In the genomic region with DNA sequence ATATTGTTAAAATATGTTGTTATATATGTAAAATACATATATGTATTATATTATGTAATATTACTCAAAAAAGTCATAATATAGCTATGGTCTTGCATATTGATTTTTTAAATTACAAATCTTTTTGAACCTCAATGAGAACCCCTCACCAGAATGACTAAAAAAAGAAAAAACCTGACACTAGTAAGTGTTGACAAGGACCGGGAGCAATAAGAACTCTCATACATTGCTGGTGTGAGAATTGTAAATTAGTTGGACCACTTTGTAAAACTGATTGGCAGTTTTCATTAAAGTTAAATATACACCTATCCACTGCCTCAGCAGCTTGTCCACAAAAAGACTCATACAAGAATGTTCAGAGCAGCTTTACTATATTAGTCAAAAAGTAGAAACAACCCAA, we compare ENCODE assay signal across 25 cellular contexts.
"Had no signal": no experiment of that assay in that cellular context is flagged by ENCODE, and none has a peak within 500 bp of the region (broad histone marks: within the 10 kb centered on the region; RNA-seq: fewer than 3 reads in every experiment).

No MANE protein-coding gene starts in this region.

- H3K4me1 ChIP-seq: colonic mucosa, esophagus squamous epithelium, gastrocnemius medialis, heart right ventricle, left lung, lower lobe of right lung had no signal

- H3K36me3 ChIP-seq: colonic mucosa, esophagus squamous epithelium, gastrocnemius medialis, heart right ventricle, left lung, lower lobe of right lung had no signal

- DNase-seq: colonic mucosa; cortex of kidney; effector CD8-positive, alpha-beta T cell; effector memory CD8-positive, alpha-beta T cell; endodermal cell; erythroblast; esophagus squamous epithelium; foreskin fibroblast; gastrocnemius medialis; glutamatergic neuron; head of caudate nucleus; heart right ventricle; hippocampal formation; kidney glomerular epithelial cell; left colon; left lung; left ventricle myocardium superior; lower lobe of right lung; mesenchymal stem cell; mucosa of descending colon; naive B cell had no signal

- H3K27ac ChIP-seq: colonic mucosa, epithelial cell of prostate, esophagus squamous epithelium, gastrocnemius medialis, heart right ventricle, left lung, lower lobe of right lung had no signal

- FAIRE-seq: islet of Langerhans, keratinocyte had no signal

- H3K9me3 ChIP-seq: colonic mucosa had no signal

- H3K4me3 ChIP-seq: colonic mucosa, esophagus squamous epithelium, gastrocnemius medialis, heart right ventricle, left lung, lower lobe of right lung, mucosa of descending colon had no signal

- ATAC-seq: effector memory CD8-positive, alpha-beta T cell; esophagus mucosa; gastrocnemius medialis; heart right ventricle; left colon; left lung; left ventricle myocardium superior; lower lobe of right lung; mucosa of descending colon had no signal
